1 cellular context compared by ENCODE assay signal in the genomic region with DNA sequence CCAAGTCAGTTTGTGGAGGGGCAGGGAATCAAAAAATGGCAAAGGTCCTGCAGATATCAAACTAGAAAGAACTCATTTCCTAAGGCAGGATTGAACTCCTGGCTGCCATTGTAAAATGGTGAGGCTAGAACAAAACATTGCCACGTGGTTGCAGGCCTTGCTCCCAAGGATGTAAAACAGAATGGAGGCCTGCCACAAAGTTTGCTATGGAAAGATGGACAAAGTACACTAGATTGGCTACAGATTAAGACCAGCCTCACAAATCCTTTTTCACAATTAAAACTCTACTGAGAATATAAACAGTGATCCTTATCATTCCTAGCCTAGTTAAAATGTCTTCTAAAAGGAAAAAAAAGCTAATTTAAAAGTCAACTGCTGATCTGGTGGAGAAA.
TF ChIP-seq lines count a peak whose summit lies in the region.

No MANE protein-coding gene starts in this region.

TF ChIP-seq in GM23338, 12 proteins besides CTCF, POLR2A, EP300 and RAD21 (continued from another document):
- TF ChIP-seq, protein P1, sequence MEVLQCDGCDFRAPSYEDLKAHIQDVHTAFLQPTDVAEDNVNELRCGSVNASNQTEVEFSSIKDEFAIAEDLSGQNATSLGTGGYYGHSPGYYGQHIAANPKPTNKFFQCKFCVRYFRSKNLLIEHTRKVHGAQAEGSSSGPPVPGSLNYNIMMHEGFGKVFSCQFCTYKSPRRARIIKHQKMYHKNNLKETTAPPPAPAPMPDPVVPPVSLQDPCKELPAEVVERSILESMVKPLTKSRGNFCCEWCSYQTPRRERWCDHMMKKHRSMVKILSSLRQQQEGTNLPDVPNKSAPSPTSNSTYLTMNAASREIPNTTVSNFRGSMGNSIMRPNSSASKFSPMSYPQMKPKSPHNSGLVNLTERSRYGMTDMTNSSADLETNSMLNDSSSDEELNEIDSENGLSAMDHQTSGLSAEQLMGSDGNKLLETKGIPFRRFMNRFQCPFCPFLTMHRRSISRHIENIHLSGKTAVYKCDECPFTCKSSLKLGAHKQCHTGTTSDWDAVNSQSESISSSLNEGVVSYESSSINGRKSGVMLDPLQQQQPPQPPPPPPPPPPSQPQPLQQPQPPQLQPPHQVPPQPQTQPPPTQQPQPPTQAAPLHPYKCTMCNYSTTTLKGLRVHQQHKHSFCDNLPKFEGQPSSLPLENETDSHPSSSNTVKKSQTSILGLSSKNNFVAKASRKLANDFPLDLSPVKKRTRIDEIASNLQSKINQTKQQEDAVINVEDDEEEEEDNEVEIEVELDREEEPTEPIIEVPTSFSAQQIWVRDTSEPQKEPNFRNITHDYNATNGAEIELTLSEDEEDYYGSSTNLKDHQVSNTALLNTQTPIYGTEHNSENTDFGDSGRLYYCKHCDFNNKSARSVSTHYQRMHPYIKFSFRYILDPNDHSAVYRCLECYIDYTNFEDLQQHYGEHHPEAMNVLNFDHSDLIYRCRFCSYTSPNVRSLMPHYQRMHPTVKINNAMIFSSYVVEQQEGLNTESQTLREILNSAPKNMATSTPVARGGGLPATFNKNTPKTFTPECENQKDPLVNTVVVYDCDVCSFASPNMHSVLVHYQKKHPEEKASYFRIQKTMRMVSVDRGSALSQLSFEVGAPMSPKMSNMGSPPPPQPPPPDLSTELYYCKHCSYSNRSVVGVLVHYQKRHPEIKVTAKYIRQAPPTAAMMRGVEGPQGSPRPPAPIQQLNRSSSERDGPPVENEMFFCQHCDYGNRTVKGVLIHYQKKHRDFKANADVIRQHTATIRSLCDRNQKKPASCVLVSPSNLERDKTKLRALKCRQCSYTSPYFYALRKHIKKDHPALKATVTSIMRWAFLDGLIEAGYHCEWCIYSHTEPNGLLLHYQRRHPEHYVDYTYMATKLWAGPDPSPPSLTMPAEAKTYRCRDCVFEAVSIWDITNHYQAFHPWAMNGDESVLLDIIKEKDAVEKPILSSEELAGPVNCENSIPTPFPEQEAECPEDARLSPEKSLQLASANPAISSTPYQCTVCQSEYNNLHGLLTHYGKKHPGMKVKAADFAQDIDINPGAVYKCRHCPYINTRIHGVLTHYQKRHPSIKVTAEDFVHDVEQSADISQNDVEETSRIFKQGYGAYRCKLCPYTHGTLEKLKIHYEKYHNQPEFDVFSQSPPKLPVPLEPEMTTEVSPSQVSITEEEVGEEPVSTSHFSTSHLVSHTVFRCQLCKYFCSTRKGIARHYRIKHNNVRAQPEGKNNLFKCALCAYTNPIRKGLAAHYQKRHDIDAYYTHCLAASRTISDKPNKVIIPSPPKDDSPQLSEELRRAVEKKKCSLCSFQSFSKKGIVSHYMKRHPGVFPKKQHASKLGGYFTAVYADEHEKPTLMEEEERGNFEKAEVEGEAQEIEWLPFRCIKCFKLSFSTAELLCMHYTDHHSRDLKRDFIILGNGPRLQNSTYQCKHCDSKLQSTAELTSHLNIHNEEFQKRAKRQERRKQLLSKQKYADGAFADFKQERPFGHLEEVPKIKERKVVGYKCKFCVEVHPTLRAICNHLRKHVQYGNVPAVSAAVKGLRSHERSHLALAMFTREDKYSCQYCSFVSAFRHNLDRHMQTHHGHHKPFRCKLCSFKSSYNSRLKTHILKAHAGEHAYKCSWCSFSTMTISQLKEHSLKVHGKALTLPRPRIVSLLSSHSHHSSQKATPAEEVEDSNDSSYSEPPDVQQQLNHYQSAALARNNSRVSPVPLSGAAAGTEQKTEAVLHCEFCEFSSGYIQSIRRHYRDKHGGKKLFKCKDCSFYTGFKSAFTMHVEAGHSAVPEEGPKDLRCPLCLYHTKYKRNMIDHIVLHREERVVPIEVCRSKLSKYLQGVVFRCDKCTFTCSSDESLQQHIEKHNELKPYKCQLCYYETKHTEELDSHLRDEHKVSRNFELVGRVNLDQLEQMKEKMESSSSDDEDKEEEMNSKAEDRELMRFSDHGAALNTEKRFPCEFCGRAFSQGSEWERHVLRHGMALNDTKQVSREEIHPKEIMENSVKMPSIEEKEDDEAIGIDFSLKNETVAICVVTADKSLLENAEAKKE (CRISPR knock-in tag; IDR thresholded peaks at IDR 0.05) = no peak
- TF ChIP-seq POLR2AphosphoS5 (IDR thresholded peaks at IDR 0.05; ENCODE audit: low read depth) = no peak
- no peak for TF ChIP-seq CREB1 (CRISPR knock-in tag; IDR thresholded peaks at IDR 0.05; ENCODE audit: low read depth)
- TF ChIP-seq, protein P2, sequence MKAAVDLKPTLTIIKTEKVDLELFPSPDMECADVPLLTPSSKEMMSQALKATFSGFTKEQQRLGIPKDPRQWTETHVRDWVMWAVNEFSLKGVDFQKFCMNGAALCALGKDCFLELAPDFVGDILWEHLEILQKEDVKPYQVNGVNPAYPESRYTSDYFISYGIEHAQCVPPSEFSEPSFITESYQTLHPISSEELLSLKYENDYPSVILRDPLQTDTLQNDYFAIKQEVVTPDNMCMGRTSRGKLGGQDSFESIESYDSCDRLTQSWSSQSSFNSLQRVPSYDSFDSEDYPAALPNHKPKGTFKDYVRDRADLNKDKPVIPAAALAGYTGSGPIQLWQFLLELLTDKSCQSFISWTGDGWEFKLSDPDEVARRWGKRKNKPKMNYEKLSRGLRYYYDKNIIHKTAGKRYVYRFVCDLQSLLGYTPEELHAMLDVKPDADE (IDR thresholded peaks at IDR 0.05) = no peak
- TF ChIP-seq EZH2 (IDR thresholded peaks at IDR 0.05; ENCODE audit: low read depth, unreplicated experiment) = no peak
- TF ChIP-seq EZH2phosphoT487 (IDR thresholded peaks at IDR 0.05; ENCODE audit: unreplicated experiment) = no peak
